Comparison of ENCODE assay signal across 15 cellular contexts in genomic region chr20:63284083-63284440, GRCh38. TPM values are rescaled to one million over a fixed set of nuclear protein-coding genes. Genes with fewer than 3 reads are reported as not detected.
DNase-seq lines count a peak whose midpoint lies in the region; ATAC-seq and TF ChIP-seq lines count a peak whose summit lies in the region.
"Had no signal": no experiment of that assay in that cellular context is flagged by ENCODE, and none has a peak within 500 bp of the region (broad histone marks: within the 10 kb centered on the region; RNA-seq: fewer than 3 reads in every experiment).

No MANE protein-coding gene starts in this region.

- H3K4me1 Mint-ChIP-seq in CD4-positive, CD25-positive, alpha-beta regulatory T cell: peaks cover 0 to 4% (median 0%) of the 10 kb centered on the region in 4 donors
- peaks cover 3% of the 10 kb centered on the region for H3K4me1 Mint-ChIP-seq in activated CD8-positive, alpha-beta T cell treated with anti-CD3 and anti-CD28 coated beads for 36 hours (ENCODE audit: low read depth)
- peaks cover 0 to 4% (median 3%) of the 10 kb centered on the region in 7 donors for H3K4me1 Mint-ChIP-seq in naive thymus-derived CD4-positive, alpha-beta T cell
- no peaks in the 10 kb centered on the region for H3K4me1 Mint-ChIP-seq in osteocyte (ENCODE audit: unreplicated experiment)

- peak overlapping the region; percentile 38 to 80 (median 74) for H3K4me3 Mint-ChIP-seq in CD4-positive, CD25-positive, alpha-beta regulatory T cell
- H3K4me3 Mint-ChIP-seq in activated CD8-positive, alpha-beta T cell treated with anti-CD3 and anti-CD28 coated beads for 36 hours: peak overlapping the region; percentile 70
- peak overlapping the region; percentile 60 to 83 (median 77) for H3K4me3 Mint-ChIP-seq in naive thymus-derived CD4-positive, alpha-beta T cell
- H3K4me3 Mint-ChIP-seq in osteocyte (ENCODE audit: unreplicated experiment): no peak overlapping the region

- peaks cover 3% of the 10 kb centered on the region for H3K4me1 ChIP-seq in CD4-positive, CD25-positive, alpha-beta regulatory T cell (ENCODE audit: control insufficient read depth, insufficient read depth, low read length, poor library complexity, severe bottlenecking)
- H3K4me1 ChIP-seq in DOHH2 (ENCODE audit: control insufficient read depth, low read length): peaks cover 16% of the 10 kb centered on the region
- H3K4me1 ChIP-seq in naive thymus-derived CD4-positive, alpha-beta T cell (ENCODE audit: control insufficient read depth in 2 of 2, insufficient read depth in 2 of 2, low read length in 2 of 2): no peaks in the 10 kb centered on the region
- H3K4me1 ChIP-seq: testis had no signal

- peaks cover 3% of the 10 kb centered on the region; the same call in 1 of the 2 replicates for H3K79me2 ChIP-seq in DOHH2 (ENCODE audit: control insufficient read depth, low read length)

- no peaks in the 10 kb centered on the region for H3K9me3 ChIP-seq in CD4-positive, CD25-positive, alpha-beta regulatory T cell (ENCODE audit: control insufficient read depth in 2 of 2, low read length in 2 of 2)
- no peaks in the 10 kb centered on the region for H3K9me3 ChIP-seq in DOHH2 (ENCODE audit: control insufficient read depth, insufficient read depth, low read length)
- H3K9me3 ChIP-seq in naive thymus-derived CD4-positive, alpha-beta T cell (ENCODE audit: control insufficient read depth in 2 of 3, low read length in 3 of 3): no peaks in the 10 kb centered on the region
- H3K9me3 ChIP-seq: ovary, testis had no signal

- H3K36me3 ChIP-seq in CD4-positive, CD25-positive, alpha-beta regulatory T cell (ENCODE audit: control insufficient read depth, insufficient read depth, low read length): peaks cover 34% of the 10 kb centered on the region
- peaks cover 30% of the 10 kb centered on the region; the same call in 1 of the 2 replicates for H3K36me3 ChIP-seq in DOHH2 (ENCODE audit: control insufficient read depth, low read length)
- H3K36me3 ChIP-seq in naive thymus-derived CD4-positive, alpha-beta T cell (ENCODE audit: control insufficient read depth in 2 of 3, insufficient read depth in 3 of 3, low read length in 3 of 3): peaks cover 0 to 97% (median 2%) of the 10 kb centered on the region in 3 experiments
- H3K36me3 ChIP-seq: ovary had no signal

- no peaks in the 10 kb centered on the region for H3K9me2 ChIP-seq in DOHH2 (replicated peaks; ENCODE audit: control insufficient read depth, low read length)

- H3K27me3 ChIP-seq in CD4-positive, CD25-positive, alpha-beta regulatory T cell (ENCODE audit: control insufficient read depth, insufficient read depth, low read length): no peaks in the 10 kb centered on the region
- H3K27me3 ChIP-seq in DOHH2 (ENCODE audit: control insufficient read depth, low read length): no peaks in the 10 kb centered on the region
- H3K27me3 ChIP-seq in naive thymus-derived CD4-positive, alpha-beta T cell (ENCODE audit: control insufficient read depth in 2 of 2, insufficient read depth in 2 of 2, low read length in 2 of 2): no peaks in the 10 kb centered on the region
- H3K27me3 ChIP-seq: ovary, testis had no signal

- H3K27ac ChIP-seq in CD4-positive, CD25-positive, alpha-beta regulatory T cell (ENCODE audit: insufficient read depth, low read length, poor library complexity, severe bottlenecking): peak overlapping the region; percentile 33
- H3K27ac ChIP-seq in DOHH2 (ENCODE audit: low read depth, low read length): peak overlapping the region; percentile 74
- H3K27ac ChIP-seq in naive thymus-derived CD4-positive, alpha-beta T cell (ENCODE audit: low read depth, low read length): peak overlapping the region; percentile 53
- H3K27ac ChIP-seq: ovary, testis had no signal

- no peak for TF ChIP-seq CTCF in DOHH2 (IDR thresholded peaks at IDR 0.05; ENCODE audit: low read depth, low read length, poor library complexity, severe bottlenecking)
- no peak for TF ChIP-seq CTCF in activated CD8-positive, alpha-beta T cell treated with anti-CD3 and anti-CD28 coated beads for 36 hours (IDR thresholded peaks at IDR 0.05)
- TF ChIP-seq CTCF in osteocyte (IDR thresholded peaks at IDR 0.05): no peak

- peak; percentile 55 to 65 for ATAC-seq in CD4-positive, CD25-positive, alpha-beta regulatory T cell (ENCODE audit: low read depth in 2 of 2)
- peak; percentile 82 for ATAC-seq in activated CD8-positive, alpha-beta T cell treated with anti-CD3 and anti-CD28 coated beads for 36 hours
- ATAC-seq in naive thymus-derived CD4-positive, alpha-beta T cell: peak; percentile 45
- ATAC-seq in sciatic nerve: no peak

- no peaks in the 10 kb centered on the region for H3F3A ChIP-seq in DOHH2 (ENCODE audit: control insufficient read depth, insufficient read depth)

- peak overlapping the region in 2 of 3 donors; percentile 29 to 62 for H3K27ac Mint-ChIP-seq in CD4-positive, CD25-positive, alpha-beta regulatory T cell
- peak overlapping the region; percentile 83 for H3K27ac Mint-ChIP-seq in activated CD8-positive, alpha-beta T cell treated with anti-CD3 and anti-CD28 coated beads for 36 hours
- H3K27ac Mint-ChIP-seq in naive thymus-derived CD4-positive, alpha-beta T cell: peak overlapping the region; percentile 39 to 91 (median 65)
- no peak overlapping the region for H3K27ac Mint-ChIP-seq in osteocyte (ENCODE audit: unreplicated experiment)

- H3K27me3 Mint-ChIP-seq in CD4-positive, CD25-positive, alpha-beta regulatory T cell: no peaks in the 10 kb centered on the region
- H3K27me3 Mint-ChIP-seq in activated CD8-positive, alpha-beta T cell treated with anti-CD3 and anti-CD28 coated beads for 36 hours: no peaks in the 10 kb centered on the region
- no peaks in the 10 kb centered on the region for H3K27me3 Mint-ChIP-seq in naive thymus-derived CD4-positive, alpha-beta T cell
- H3K27me3 Mint-ChIP-seq in osteocyte (ENCODE audit: unreplicated experiment): no peaks in the 10 kb centered on the region

- no peak overlapping the region for H3K4me3 ChIP-seq in CD4-positive, CD25-positive, alpha-beta regulatory T cell (ENCODE audit: low read depth, low read length)
- H3K4me3 ChIP-seq in DOHH2 (ENCODE audit: low read length): peak overlapping the region; percentile 76
- no peak overlapping the region for H3K4me3 ChIP-seq in naive thymus-derived CD4-positive, alpha-beta T cell (ENCODE audit: low read length)
- H3K4me3 ChIP-seq: ovary, testis had no signal

- intact Hi-C loops in activated CD8-positive, alpha-beta T cell treated with anti-CD3 and anti-CD28 coated beads for 36 hours (cut with micrococcal nuclease): no loop called here
- intact Hi-C loops in naive thymus-derived CD4-positive, alpha-beta T cell (cut with micrococcal nuclease): no loop called here
- intact Hi-C loops in sciatic nerve (cut with DNase I): no loop called here

- POLR2A ChIA-PET in activated CD8-positive, alpha-beta T cell treated with anti-CD3 and anti-CD28 coated beads for 36 hours (lab: Charles Lee): interaction anchor here (1.2 to 1.5 kb wide), 3 partner anchors 8 to 12 kb away, joined by 4 to 6 read pairs (median 6); partner anchors contain the start of gene ARFGAP1
- POLR2A ChIA-PET in naive thymus-derived CD4-positive, alpha-beta T cell (lab: Charles Lee): interaction anchor here (1.7 kb wide), 1 partner anchor 12 kb away, joined by 5 read pairs; no protein-coding TSS in a partner anchor

- H3K4me2 ChIP-seq in DOHH2 (ENCODE audit: low read length): peak overlapping the region; percentile 92

- no peaks in the 10 kb centered on the region; the same call in 1 of the 2 replicates for H4K20me1 ChIP-seq in DOHH2 (ENCODE audit: control insufficient read depth, insufficient read depth, low read depth, low read length)

- DNase-seq in CD4-positive, CD25-positive, alpha-beta regulatory T cell: peak in 1 of 3 donors; percentile 61
- peak; percentile 42 for DNase-seq in activated CD8-positive, alpha-beta T cell treated with anti-CD3 and anti-CD28 coated beads for 36 hours
- peak in 4 of 9 donors; percentile 13 to 19 (median 18) for DNase-seq in naive thymus-derived CD4-positive, alpha-beta T cell
- DNase-seq in sciatic nerve (ENCODE audit: low spot score) (no peak), osteocyte (ENCODE audit: extremely low spot score, unreplicated experiment) (no peak), NCI-H774 (lab: John Stamatoyannopoulos, UW) (no peak)
- DNase-seq: caudate nucleus, mesendoderm, NCI-H187 treated with DMSO at 0.1 percent for 48 hours, ovary, SW 1271, testis had no signal

- CTCF ChIA-PET in activated CD8-positive, alpha-beta T cell treated with anti-CD3 and anti-CD28 coated beads for 36 hours (lab: Charles Lee): interaction anchor here (1.0 to 1.7 kb wide), 3 partner anchors 11 to 98 kb away, joined by 3 to 8 read pairs (median 4); no protein-coding TSS in a partner anchor
- CTCF ChIA-PET in naive thymus-derived CD4-positive, alpha-beta T cell (lab: Charles Lee): interaction anchor here (1.4 kb wide), 1 partner anchor 11 kb away, joined by 3 read pairs; no protein-coding TSS in a partner anchor

- H3K9me3 Mint-ChIP-seq in CD4-positive, CD25-positive, alpha-beta regulatory T cell: no peaks in the 10 kb centered on the region
- H3K9me3 Mint-ChIP-seq in activated CD8-positive, alpha-beta T cell treated with anti-CD3 and anti-CD28 coated beads for 36 hours: no peaks in the 10 kb centered on the region
- no peaks in the 10 kb centered on the region for H3K9me3 Mint-ChIP-seq in naive thymus-derived CD4-positive, alpha-beta T cell
- no peaks in the 10 kb centered on the region for H3K9me3 Mint-ChIP-seq in osteocyte (ENCODE audit: unreplicated experiment)

- H3K36me3 Mint-ChIP-seq in CD4-positive, CD25-positive, alpha-beta regulatory T cell: peaks cover 11% of the 10 kb centered on the region
- H3K36me3 Mint-ChIP-seq in activated CD8-positive, alpha-beta T cell treated with anti-CD3 and anti-CD28 coated beads for 36 hours (ENCODE audit: low read depth): peaks cover 7% of the 10 kb centered on the region
- H3K36me3 Mint-ChIP-seq in naive thymus-derived CD4-positive, alpha-beta T cell: peaks cover 0 to 13% (median 3%) of the 10 kb centered on the region in 5 donors
- peaks cover 22% of the 10 kb centered on the region for H3K36me3 Mint-ChIP-seq in osteocyte (ENCODE audit: unreplicated experiment)

RNA-seq across cellular contexts. Expression of gene COL20A1, which starts 8.9 kb away (rescaled TPM):
- total RNA-seq in CD4-positive, CD25-positive, alpha-beta regulatory T cell: 0.20 TPM
- not detected for polyA plus RNA-seq in CD4-positive, CD25-positive, alpha-beta regulatory T cell
- total RNA-seq in activated CD8-positive, alpha-beta T cell treated with anti-CD3 and anti-CD28 coated beads for 36 hours: under 1 TPM in 1 of 2 experiments, not detected in 1; 0.04 TPM
- under 1 TPM in 1 of 5 experiments, not detected in 4; 0.08 TPM for total RNA-seq in naive thymus-derived CD4-positive, alpha-beta T cell
- not detected for polyA plus RNA-seq in naive thymus-derived CD4-positive, alpha-beta T cell
- total RNA-seq in sciatic nerve (0.22 TPM), osteocyte (not detected in 2 replicates)
- total RNA-seq: G401 had no signal
- polyA plus RNA-seq: adipose tissue had no signal

RNA-seq across cellular contexts. Expression of gene ARFGAP1, which starts 11.4 kb away (rescaled TPM):
- 123 TPM for total RNA-seq in CD4-positive, CD25-positive, alpha-beta regulatory T cell
- polyA plus RNA-seq in CD4-positive, CD25-positive, alpha-beta regulatory T cell: 10 to 100 TPM; 17.9 to 22.3 (median 20.6) TPM
- 10 to 100 TPM; 71.3 to 75.0 TPM for total RNA-seq in activated CD8-positive, alpha-beta T cell treated with anti-CD3 and anti-CD28 coated beads for 36 hours
- total RNA-seq in naive thymus-derived CD4-positive, alpha-beta T cell: 100 to 1,000 TPM in 4 of 5 experiments, 10 to 100 TPM in 1; 90.6 to 119 (median 107) TPM
- 10 to 100 TPM; 15.9 to 24.4 TPM for polyA plus RNA-seq in naive thymus-derived CD4-positive, alpha-beta T cell
- total RNA-seq in sciatic nerve (81.6 TPM), osteocyte (116 and 119 TPM in 2 replicates)

RNA-seq across cellular contexts. Expression of gene NKAIN4, which starts 29.8 kb away (rescaled TPM):
- not detected for total RNA-seq in CD4-positive, CD25-positive, alpha-beta regulatory T cell
- not detected for polyA plus RNA-seq in CD4-positive, CD25-positive, alpha-beta regulatory T cell
- total RNA-seq in activated CD8-positive, alpha-beta T cell treated with anti-CD3 and anti-CD28 coated beads for 36 hours: not detected
- not detected for total RNA-seq in naive thymus-derived CD4-positive, alpha-beta T cell
- polyA plus RNA-seq in naive thymus-derived CD4-positive, alpha-beta T cell: not detected
- total RNA-seq in sciatic nerve (3.0 TPM), osteocyte (0.62 TPM in 1 of 2 replicates, not detected in the other)
- polyA plus RNA-seq: ovary had no signal

RNA-seq across cellular contexts. Expression of gene BIRC7, which starts 48.4 kb away (rescaled TPM):
- total RNA-seq in CD4-positive, CD25-positive, alpha-beta regulatory T cell: not detected
- polyA plus RNA-seq in CD4-positive, CD25-positive, alpha-beta regulatory T cell: not detected
- 1 to 10 TPM; 5.1 to 5.3 TPM for total RNA-seq in activated CD8-positive, alpha-beta T cell treated with anti-CD3 and anti-CD28 coated beads for 36 hours
- total RNA-seq in naive thymus-derived CD4-positive, alpha-beta T cell: not detected
- polyA plus RNA-seq in naive thymus-derived CD4-positive, alpha-beta T cell: not detected
- 26.0 TPM for total RNA-seq in sciatic nerve
- not detected in 2 replicates for total RNA-seq in osteocyte
- polyA plus RNA-seq: adipose tissue, ovary had no signal
